Comparison of ENCODE assay signal across 25 cellular contexts in genomic region chr1:20723159-20723536, GRCh38. TPM values are rescaled to one million over a fixed set of nuclear protein-coding genes. Genes with fewer than 3 reads are reported as not detected.
"Had no signal": no experiment of that assay in that cellular context is flagged by ENCODE, and none has a peak within 500 bp of the region (broad histone marks: within the 10 kb centered on the region; RNA-seq: fewer than 3 reads in every experiment).

No MANE protein-coding gene starts in this region.

- H3K36me3 ChIP-seq: left ventricle myocardium inferior, spleen, thoracic aorta, transverse colon had no signal

- FAIRE-seq: endothelial cell of umbilical vein, keratinocyte had no signal

- ATAC-seq: foreskin keratinocyte; psoas muscle; sciatic nerve; stimulated activated naive B cell treated with anti-CD40 and anti-IgM and Interleukin-4, amounts not matched to agents 10 μg/mL and 1 μg/mL and 100 μg/mL, for 72 hours; stimulated activated naive CD8-positive, alpha-beta T cell treated with anti-CD3 and anti-CD28 coated beads, Interleukin-15, amount 100 ng/mL, for 72 hours had no signal

- H3K27ac ChIP-seq: coronary artery, foreskin keratinocyte, left ventricle myocardium inferior, psoas muscle, spleen, thoracic aorta, transverse colon had no signal

- H3K27ac Mint-ChIP-seq: endodermal cell; immature natural killer cell; naive B cell; nephron; stimulated activated naive B cell treated with anti-CD40 and anti-IgM and Interleukin-4, amounts not matched to agents 10 μg/mL and 1 μg/mL and 100 μg/mL, for 72 hours; stimulated activated naive CD8-positive, alpha-beta T cell treated with anti-CD3 and anti-CD28 coated beads, Interleukin-15, amount 100 ng/mL, for 72 hours had no signal

- H3K4me3 ChIP-seq: coronary artery, left ventricle myocardium inferior, lung, psoas muscle, spleen, thoracic aorta, transverse colon had no signal

- H3K9me3 ChIP-seq: left ventricle myocardium inferior, psoas muscle, spleen, thoracic aorta, transverse colon had no signal

- H3K4me1 ChIP-seq: psoas muscle had no signal

- H3K9me3 Mint-ChIP-seq: endodermal cell; immature natural killer cell; naive B cell; nephron; stimulated activated naive B cell treated with anti-CD40 and anti-IgM and Interleukin-4, amounts not matched to agents 10 μg/mL and 1 μg/mL and 100 μg/mL, for 72 hours; stimulated activated naive CD8-positive, alpha-beta T cell treated with anti-CD3 and anti-CD28 coated beads, Interleukin-15, amount 100 ng/mL, for 72 hours had no signal

- H3K27me3 ChIP-seq: foreskin keratinocyte had no signal

- DNase-seq: effector CD4-positive, alpha-beta T cell; erythroblast; foreskin keratinocyte; immature natural killer cell; naive B cell; retina; spleen; stimulated activated CD4-positive, alpha-beta T cell treated with anti-CD3 and anti-CD28 coated beads, Interleukin-15, amount 100 ng/mL, for 24 hours; stimulated activated CD4-positive, alpha-beta T cell treated with anti-CD3 and anti-CD28 coated beads, Interleukin-1b, Interleukin-23, amount 100 ng/mL, for 48 hours; stimulated activated CD4-positive, alpha-beta T cell treated with anti-CD3 and anti-CD28 coated beads, Interleukin-4, amount 100 ng/mL, for 4 hours; stimulated activated naive B cell treated with anti-CD40 and anti-IgM and Interleukin-4, amounts not matched to agents 10 μg/mL and 1 μg/mL and 100 μg/mL, for 72 hours had no signal

- H3K36me3 Mint-ChIP-seq: immature natural killer cell; naive B cell; stimulated activated naive B cell treated with anti-CD40 and anti-IgM and Interleukin-4, amounts not matched to agents 10 μg/mL and 1 μg/mL and 100 μg/mL, for 72 hours had no signal

- H3K4me3 Mint-ChIP-seq: endodermal cell; immature natural killer cell; naive B cell; nephron; stimulated activated naive B cell treated with anti-CD40 and anti-IgM and Interleukin-4, amounts not matched to agents 10 μg/mL and 1 μg/mL and 100 μg/mL, for 72 hours; stimulated activated naive CD8-positive, alpha-beta T cell treated with anti-CD3 and anti-CD28 coated beads, Interleukin-15, amount 100 ng/mL, for 72 hours had no signal

- H3K4me1 Mint-ChIP-seq: nephron had no signal

RNA-seq across cellular contexts. Expression of gene SH2D5, which starts 9.4 kb away (rescaled TPM):
- total RNA-seq: left ventricle myocardium inferior, sciatic nerve, subcutaneous adipose tissue, urinary bladder had no signal
- polyA plus RNA-seq: immature natural killer cell had no signal
